Comparison of ENCODE assay signal across 9 cellular contexts in the genomic region with DNA sequence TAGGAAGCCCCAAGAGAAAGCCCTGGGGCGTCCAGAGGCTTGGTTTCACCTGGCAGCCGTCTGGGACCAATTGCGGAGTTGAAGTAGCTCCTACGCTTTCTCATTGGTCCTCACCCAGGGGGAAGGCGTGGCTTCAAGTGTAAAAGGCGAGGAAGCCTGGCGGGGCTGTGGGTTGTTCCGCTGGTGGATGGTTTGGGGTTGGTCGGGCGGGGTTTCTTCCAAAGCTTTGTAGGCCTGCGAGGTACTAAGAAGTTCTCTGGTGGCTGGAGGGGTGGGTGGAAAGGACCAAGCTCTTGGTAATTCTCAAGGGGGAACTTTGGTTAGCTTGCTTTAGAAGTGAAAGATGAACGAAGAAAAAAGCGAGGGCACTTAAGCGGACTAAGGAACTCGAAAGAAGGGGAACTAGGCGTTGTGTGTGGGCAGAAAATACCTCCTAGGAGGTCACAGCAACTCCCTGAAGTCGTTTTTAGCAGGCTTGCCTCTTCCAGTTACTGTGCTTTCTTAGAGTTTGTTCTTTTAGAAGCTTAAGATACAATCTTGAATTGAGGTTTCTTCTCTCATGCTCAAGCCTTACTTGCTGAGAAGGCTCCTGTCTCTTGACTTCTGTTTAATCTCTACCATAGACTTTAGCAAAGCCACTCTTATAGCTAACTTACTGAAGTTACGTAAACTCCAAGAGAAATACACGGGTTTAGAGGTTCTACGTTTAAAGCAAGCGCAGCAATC. TPM values are rescaled to one million over a fixed set of nuclear protein-coding genes. Genes with fewer than 3 reads are reported as not detected.
A peak's percentile ranks its signal among the peaks of the same experiment; 100 is the strongest.
DNase-seq lines count a peak whose midpoint lies in the region; ATAC-seq and TF ChIP-seq lines count a peak whose summit lies in the region.
"Had no signal": no experiment of that assay in that cellular context is flagged by ENCODE, and none has a peak within 500 bp of the region (broad histone marks: within the 10 kb centered on the region; RNA-seq: fewer than 3 reads in every experiment).

No MANE protein-coding gene starts in this region.

- H3K27me3 ChIP-seq in tibial artery (no peaks in the 10 kb centered on the region), prostate gland (replicated peaks; ENCODE audit: insufficient read depth) (no peaks in the 10 kb centered on the region)

- peak overlapping the region; percentile 82 for H3K4me3 Mint-ChIP-seq in activated naive CD8-positive, alpha-beta T cell treated with anti-CD3 and anti-CD28 coated beads, Interleukin-2, amount 50 U/mL, for 24 hours
- H3K4me3 Mint-ChIP-seq in natural killer cell treated with Interleukin-12 subunit alpha and Interleukin-12 subunit beta and Interleukin-15 and Interleukin-18, amount 100 ng/mL, for 72 hours: peak overlapping the region; percentile 84

- H3K4me1 Mint-ChIP-seq in activated naive CD8-positive, alpha-beta T cell treated with anti-CD3 and anti-CD28 coated beads, Interleukin-2, amount 50 U/mL, for 24 hours: peaks cover 32% of the 10 kb centered on the region
- H3K4me1 Mint-ChIP-seq in natural killer cell treated with Interleukin-12 subunit alpha and Interleukin-12 subunit beta and Interleukin-15 and Interleukin-18, amount 100 ng/mL, for 72 hours (ENCODE audit: low read depth in 2 of 2): peaks cover 11 to 13% of the 10 kb centered on the region in 2 donors

- ATAC-seq in GM18867 (IDR thresholded peaks at IDR 0.05; ENCODE audit: unreplicated experiment): peak; percentile 95
- ATAC-seq in HG03039 (IDR thresholded peaks at IDR 0.05; ENCODE audit: unreplicated experiment): peak; percentile 95
- ATAC-seq in activated naive CD8-positive, alpha-beta T cell treated with anti-CD3 and anti-CD28 coated beads, Interleukin-2, amount 50 U/mL, for 24 hours: peak; percentile 89
- peak; percentile 95 to 96 for ATAC-seq in natural killer cell treated with Interleukin-12 subunit alpha and Interleukin-12 subunit beta and Interleukin-15 and Interleukin-18, amount 100 ng/mL, for 72 hours
- ATAC-seq: Panc1 had no signal

- TF ChIP-seq POLR2A in prostate gland (IDR thresholded peaks at IDR 0.05): no peak

- H3K36me3 ChIP-seq in tibial artery (no peaks in the 10 kb centered on the region), prostate gland (no peaks in the 10 kb centered on the region)

- H3K27ac ChIP-seq in tibial artery: no peak overlapping the region
- no peak overlapping the region for H3K27ac ChIP-seq in prostate gland

- 77% methylated on average over 21 of the region's 21 CpGs for WGBS in prostate gland

- H3K36me3 Mint-ChIP-seq in activated naive CD8-positive, alpha-beta T cell treated with anti-CD3 and anti-CD28 coated beads, Interleukin-2, amount 50 U/mL, for 24 hours (ENCODE audit: low read depth): no peaks in the 10 kb centered on the region
- no peaks in the 10 kb centered on the region for H3K36me3 Mint-ChIP-seq in natural killer cell treated with Interleukin-12 subunit alpha and Interleukin-12 subunit beta and Interleukin-15 and Interleukin-18, amount 100 ng/mL, for 72 hours

- H3K9me3 ChIP-seq in tibial artery (no peaks in the 10 kb centered on the region), prostate gland (no peaks in the 10 kb centered on the region)

- intact Hi-C loops in tibial artery (cut with DNase I; ENCODE audit: low total_unique reads) (no loop called here), prostate gland (cut with DNase I) (no loop called here)

- DNase-seq in T-helper 2 cell (peak; percentile 50 to 95 (median 53)), tibial artery (peak; percentile 60 to 74), prostate gland (ENCODE audit: low spot score) (no peak), COLO829 (ENCODE audit: low spot score) (no peak)
- peak; percentile 74 for DNase-seq in activated naive CD8-positive, alpha-beta T cell treated with anti-CD3 and anti-CD28 coated beads, Interleukin-2, amount 50 U/mL, for 24 hours
- peak; percentile 80 for DNase-seq in natural killer cell treated with Interleukin-12 subunit alpha and Interleukin-12 subunit beta and Interleukin-15 and Interleukin-18, amount 100 ng/mL, for 72 hours (ENCODE audit: low spot score)

- H3K4me3 ChIP-seq in tibial artery: no peak overlapping the region
- H3K4me3 ChIP-seq in prostate gland: no peak overlapping the region

- H3K9me3 Mint-ChIP-seq in activated naive CD8-positive, alpha-beta T cell treated with anti-CD3 and anti-CD28 coated beads, Interleukin-2, amount 50 U/mL, for 24 hours: no peaks in the 10 kb centered on the region
- H3K9me3 Mint-ChIP-seq in natural killer cell treated with Interleukin-12 subunit alpha and Interleukin-12 subunit beta and Interleukin-15 and Interleukin-18, amount 100 ng/mL, for 72 hours: no peaks in the 10 kb centered on the region

- H3K4me1 ChIP-seq in tibial artery (no peaks in the 10 kb centered on the region), prostate gland (replicated peaks) (no peaks in the 10 kb centered on the region)

- no peaks in the 10 kb centered on the region for H3K27me3 Mint-ChIP-seq in activated naive CD8-positive, alpha-beta T cell treated with anti-CD3 and anti-CD28 coated beads, Interleukin-2, amount 50 U/mL, for 24 hours
- H3K27me3 Mint-ChIP-seq in natural killer cell treated with Interleukin-12 subunit alpha and Interleukin-12 subunit beta and Interleukin-15 and Interleukin-18, amount 100 ng/mL, for 72 hours: peaks cover 0 to 2% of the 10 kb centered on the region in 2 donors

- peak overlapping the region; percentile 67 for H3K27ac Mint-ChIP-seq in activated naive CD8-positive, alpha-beta T cell treated with anti-CD3 and anti-CD28 coated beads, Interleukin-2, amount 50 U/mL, for 24 hours
- peak overlapping the region; percentile 42 to 55 for H3K27ac Mint-ChIP-seq in natural killer cell treated with Interleukin-12 subunit alpha and Interleukin-12 subunit beta and Interleukin-15 and Interleukin-18, amount 100 ng/mL, for 72 hours

- TF ChIP-seq CTCF in tibial artery (IDR thresholded peaks at IDR 0.05) (no peak), prostate gland (IDR thresholded peaks at IDR 0.05) (no peak)

RNA-seq across cellular contexts. Expression of a gene that starts 36.7 kb away (rescaled TPM):
- total RNA-seq in natural killer cell treated with Interleukin-12 subunit alpha and Interleukin-12 subunit beta and Interleukin-15 and Interleukin-18, amount 100 ng/mL, for 72 hours: 10 to 100 TPM; 10.3 to 29.0 TPM
- total RNA-seq in prostate gland: 100 to 1,000 TPM in 1 of 2 donors, 10 to 100 TPM in 1; 61.3 to 106 TPM

Comparison
In these comparisons a context has a peak if more than half of its experiments do, and no peak if none do; other contexts are left out.
1. DNase-seq: peak in T-helper 2 cell (5 of 5), activated naive CD8-positive, alpha-beta T cell treated with anti-CD3 and anti-CD28 coated beads, Interleukin-2, amount 50 U/mL, for 24 hours (single experiment), natural killer cell treated with Interleukin-12 subunit alpha and Interleukin-12 subunit beta and Interleukin-15 and Interleukin-18, amount 100 ng/mL, for 72 hours (single experiment) and tibial artery (2 of 2); none in prostate gland (single experiment) and COLO829 (single experiment).
2. Peak in every context shown above with its lines, with median percentiles within 50 percentile points of each other: ATAC-seq.